In genomic region chr11:85854212-85854556, GRCh38 we compare ENCODE assay signal across 9 cellular contexts. TPM values are rescaled to one million over a fixed set of nuclear protein-coding genes. Genes with fewer than 3 reads are reported as not detected.
DNase-seq lines count a peak whose midpoint lies in the region; ATAC-seq and TF ChIP-seq lines count a peak whose summit lies in the region.
"Had no signal": no experiment of that assay in that cellular context is flagged by ENCODE, and none has a peak within 500 bp of the region (broad histone marks: within the 10 kb centered on the region; RNA-seq: fewer than 3 reads in every experiment).

No MANE protein-coding gene starts in this region.

- H2BK12ac ChIP-seq in trophoblast cell (ENCODE audit: low read length) = no peak overlapping the region

- peaks cover 6% of the 10 kb centered on the region; the same call in 1 of the 2 replicates for H3K4me1 ChIP-seq in ES-I3 (ENCODE audit: insufficient read depth, low read length)
- peaks cover 2% of the 10 kb centered on the region for H3K4me1 ChIP-seq in RWPE2 (ENCODE audit: insufficient read depth, poor library complexity, severe bottlenecking)
- peaks cover 7 to 14% (median 8%) of the 10 kb centered on the region in 4 donors for H3K4me1 ChIP-seq in esophagus muscularis mucosa
- peaks cover 4 to 5% of the 10 kb centered on the region in 2 experiments for H3K4me1 ChIP-seq in trophoblast cell (ENCODE audit: control insufficient read depth in 1 of 2, insufficient read depth in 2 of 2, low read length in 2 of 2)

- H3K36me3 ChIP-seq in ES-I3 (ENCODE audit: insufficient read depth, low read length) (no peaks in the 10 kb centered on the region), RWPE2 (ENCODE audit: low read depth) (no peaks in the 10 kb centered on the region), esophagus muscularis mucosa (no peaks in the 10 kb centered on the region), trophoblast cell (ENCODE audit: control insufficient read depth in 1 of 2, insufficient read depth in 2 of 2, low read length in 2 of 2) (no peaks in the 10 kb centered on the region)

- no peak for ATAC-seq in RWPE2 (ENCODE audit: low read depth)
- no peak for ATAC-seq in HG03196 (IDR thresholded peaks at IDR 0.05; ENCODE audit: unreplicated experiment)
- no peak for ATAC-seq in HG03460 (IDR thresholded peaks at IDR 0.05; ENCODE audit: unreplicated experiment)

- DNase-seq in RWPE2 (ENCODE audit: low spot score) (no peak), esophagus muscularis mucosa (ENCODE audit: extremely low spot score) (no peak), trophoblast cell (no peak), cerebellum (ENCODE audit: low spot score) (no peak), islet precursor cell (no peak)

- H3K4ac ChIP-seq in trophoblast cell (ENCODE audit: low read depth, low read length) = peak overlapping the region; percentile 69

- peaks cover 3% of the 10 kb centered on the region for H3K79me2 ChIP-seq in trophoblast cell (ENCODE audit: control insufficient read depth, insufficient read depth, low read length, poor library complexity)

- peak overlapping the region; percentile 96 for H4K8ac ChIP-seq in trophoblast cell (ENCODE audit: low read depth, low read length)

- H3K27ac ChIP-seq in RWPE2 (ENCODE audit: poor library complexity, severe bottlenecking) = peak overlapping the region; percentile 36
- H3K27ac ChIP-seq in esophagus muscularis mucosa (replicated peaks in 1 of 4) = peak overlapping the region; percentile 75 to 82 (median 80)
- H3K27ac ChIP-seq in trophoblast cell (ENCODE audit: low read depth, low read length) = peak overlapping the region; percentile 28

- no peaks in the 10 kb centered on the region for H3K27me3 ChIP-seq in RWPE2 (ENCODE audit: insufficient read depth, poor library complexity, severe bottlenecking)
- no peaks in the 10 kb centered on the region for H3K27me3 ChIP-seq in esophagus muscularis mucosa
- H3K27me3 ChIP-seq in trophoblast cell (ENCODE audit: insufficient read depth, low read length) = no peaks in the 10 kb centered on the region

- peak overlapping the region; percentile 81 for H2BK5ac ChIP-seq in trophoblast cell (ENCODE audit: low read depth, low read length, poor library complexity)

- no peak for TF ChIP-seq EP300 in esophagus muscularis mucosa (IDR thresholded peaks at IDR 0.05)

- H3K79me1 ChIP-seq in trophoblast cell (ENCODE audit: low read length) = peaks cover 8% of the 10 kb centered on the region

- peak overlapping the region; percentile 94 for H4K91ac ChIP-seq in trophoblast cell (ENCODE audit: low read depth, low read length)

- H2BK120ac ChIP-seq in trophoblast cell (ENCODE audit: insufficient read depth, low read length, poor library complexity) = no peak overlapping the region

- 10% methylated on average over 7 of the region's 7 CpGs for WGBS in esophagus muscularis mucosa
- WGBS in trophoblast cell (ENCODE audit: extremely low coverage, insufficient coverage, insufficient read length) = no CpG with 5 or more reads among the region's 7 CpGs

- no peak overlapping the region for H3K14ac ChIP-seq in trophoblast cell (ENCODE audit: low read length)

- no peak overlapping the region for H4K12ac ChIP-seq in trophoblast cell (ENCODE audit: low read depth, low read length)

- H2AK5ac ChIP-seq in trophoblast cell (ENCODE audit: low read length) = no peak overlapping the region

- H3K18ac ChIP-seq in trophoblast cell (ENCODE audit: low read length) = no peak overlapping the region

- H3K23ac ChIP-seq in trophoblast cell (ENCODE audit: low read length) = no peak overlapping the region

- H3K9me3 ChIP-seq in ES-I3 (ENCODE audit: control insufficient read depth, insufficient read depth, low read length) = peaks cover 4% of the 10 kb centered on the region; the same call in 1 of the 2 replicates
- no peaks in the 10 kb centered on the region for H3K9me3 ChIP-seq in RWPE2 (ENCODE audit: severe bottlenecking)
- H3K9me3 ChIP-seq in esophagus muscularis mucosa = no peaks in the 10 kb centered on the region
- H3K9me3 ChIP-seq in trophoblast cell (ENCODE audit: insufficient read depth, low read depth, low read length) = peaks cover 3% of the 10 kb centered on the region

- H3K4me3 ChIP-seq in RWPE2 (ENCODE audit: severe bottlenecking) = peak overlapping the region; percentile 32
- peak overlapping the region; percentile 57 to 64 (median 59) for H3K4me3 ChIP-seq in esophagus muscularis mucosa
- no peak overlapping the region for H3K4me3 ChIP-seq in trophoblast cell (ENCODE audit: low read depth, low read length)

- peak overlapping the region; percentile 83 for H3K9ac ChIP-seq in ES-I3 (ENCODE audit: low read depth, low read length)
- no peak overlapping the region for H3K9ac ChIP-seq in trophoblast cell (ENCODE audit: low read length)

- H3K4me2 ChIP-seq in trophoblast cell (ENCODE audit: low read length) = peak overlapping the region; percentile 59

- no peak for TF ChIP-seq POLR2A in esophagus muscularis mucosa (IDR thresholded peaks at IDR 0.05; ENCODE audit: low read depth)

- intact Hi-C loops in esophagus muscularis mucosa (cut with DNase I) = loop anchor here (10.0 kb wide), 2 partner anchors 259 to 441 kb away; no protein-coding TSS in a partner anchor

- TF ChIP-seq CTCF in RWPE2 (IDR thresholded peaks at IDR 0.05; ENCODE audit: poor library complexity, severe bottlenecking) (no peak), esophagus muscularis mucosa (IDR thresholded peaks at IDR 0.05) (no peak)

- H2AFZ ChIP-seq in trophoblast cell (ENCODE audit: insufficient read depth, low read length, poor library complexity) = no peak overlapping the region

RNA-seq across cellular contexts. Expression of gene CCDC83, which starts 1.0 kb away (rescaled TPM):
- total RNA-seq in esophagus muscularis mucosa (not detected), cerebellum (not detected)
- not detected in 2 replicates for polyA plus RNA-seq in trophoblast cell (2013)
- total RNA-seq: temporal lobe had no signal

RNA-seq across cellular contexts. Expression of gene SYTL2, which starts 43.2 kb away (rescaled TPM):
- total RNA-seq in esophagus muscularis mucosa = 10 to 100 TPM in 2 of 4 donors, 1 to 10 TPM in 2; 7.1 to 10.4 (median 8.8) TPM
- polyA plus RNA-seq in trophoblast cell (2013) = 4.1 and 4.5 TPM in 2 replicates
- 15.2 TPM for total RNA-seq in cerebellum

Comparison
In these comparisons a context has a peak if more than half of its experiments do, and no peak if none do; other contexts are left out.
1. H3K27ac ChIP-seq: peak in every context shown above with its lines; median percentile 80 in esophagus muscularis mucosa; 36 in RWPE2; 28 in trophoblast cell.